ENCODE assay signal across 1 cellular context in genomic region chr5:65967288-65968066, GRCh38.
TF ChIP-seq lines count a peak whose summit lies in the region.

No MANE protein-coding gene starts in this region.

TF ChIP-seq in WTC11, 78 proteins besides CTCF, POLR2A, EP300 and RAD21:
- no peak for TF ChIP-seq MYBL2 (CRISPR knock-in tag; IDR thresholded peaks at IDR 0.05)
- TF ChIP-seq HMGA2 (CRISPR knock-in tag; IDR thresholded peaks at IDR 0.05), result no peak
- TF ChIP-seq CDX4 (CRISPR knock-in tag; IDR thresholded peaks at IDR 0.05; ENCODE audit: borderline replicate concordance), result no peak
- no peak for TF ChIP-seq ZNF219 (CRISPR knock-in tag; IDR thresholded peaks at IDR 0.05; ENCODE audit: borderline replicate concordance)
- TF ChIP-seq ZNF232 (CRISPR knock-in tag; IDR thresholded peaks at IDR 0.05), result no peak
- TF ChIP-seq USF1 (CRISPR knock-in tag; IDR thresholded peaks at IDR 0.05), result no peak
- TF ChIP-seq IRF2 (CRISPR knock-in tag; IDR thresholded peaks at IDR 0.05; ENCODE audit: borderline replicate concordance, low read depth), result no peak
- TF ChIP-seq ERG (CRISPR knock-in tag; IDR thresholded peaks at IDR 0.05), result no peak
- no peak for TF ChIP-seq IRF1 (CRISPR knock-in tag; IDR thresholded peaks at IDR 0.05)
